24 cellular contexts compared by ENCODE assay signal in genomic region chr3:82002993-82003642, GRCh38.
DNase-seq lines count a peak whose midpoint lies in the region; ATAC-seq lines count a peak whose summit lies in the region.
"Had no signal": no experiment of that assay in that cellular context is flagged by ENCODE, and none has a peak within 500 bp of the region (broad histone marks: within the 10 kb centered on the region; RNA-seq: fewer than 3 reads in every experiment).

No MANE protein-coding gene starts in this region.

- H3K36me3 Mint-ChIP-seq in activated naive CD4-positive, alpha-beta T cell treated with anti-CD3 and anti-CD28 coated beads for 36 hours (ENCODE audit: low read depth): no peaks in the 10 kb centered on the region
- H3K36me3 Mint-ChIP-seq: activated naive CD4-positive, alpha-beta T cell treated with anti-CD3 and anti-CD28 coated beads, Interleukin-2, amount 10 ng/mL, durations not matched to agents 7 days and 5 days; naive thymus-derived CD4-positive, alpha-beta T cell; stimulated activated naive B cell treated with anti-CD40 and anti-IgM and Interleukin-4, amounts not matched to agents 10 μg/mL and 1 μg/mL and 100 μg/mL, for 72 hours had no signal

- no peaks in the 10 kb centered on the region for H3K4me1 Mint-ChIP-seq in activated naive CD4-positive, alpha-beta T cell treated with anti-CD3 and anti-CD28 coated beads for 36 hours (ENCODE audit: low read depth)
- H3K4me1 Mint-ChIP-seq: activated naive CD4-positive, alpha-beta T cell treated with anti-CD3 and anti-CD28 coated beads, Interleukin-2, amount 10 ng/mL, durations not matched to agents 7 days and 5 days; naive thymus-derived CD4-positive, alpha-beta T cell; stimulated activated naive B cell treated with anti-CD40 and anti-IgM and Interleukin-4, amounts not matched to agents 10 μg/mL and 1 μg/mL and 100 μg/mL, for 72 hours had no signal

- CTCF ChIA-PET in activated naive CD4-positive, alpha-beta T cell treated with anti-CD3 and anti-CD28 coated beads for 36 hours (lab: Charles Lee): no interaction called here

- peak; percentile 53 for ATAC-seq in GM21717 (IDR thresholded peaks at IDR 0.05; ENCODE audit: unreplicated experiment)
- ATAC-seq: activated T-cell treated with anti-CD3 and anti-CD28 coated beads, Interleukin-2, amount 50 U/mL, for 72 hours; K562; left ventricle myocardium superior; naive thymus-derived CD4-positive, alpha-beta T cell; stimulated activated naive B cell treated with anti-CD40 and anti-IgM and Interleukin-4, amounts not matched to agents 10 μg/mL and 1 μg/mL and 100 μg/mL, for 72 hours had no signal

- peak; percentile 26 for DNase-seq in NCI-H1105 treated with DMSO at 0.1 percent for 48 hours (lab: John Stamatoyannopoulos, UW)
- DNase-seq in NCI-H1105 (lab: John Stamatoyannopoulos, UW): no peak
- peak; percentile 29 for DNase-seq in NCI-H146 treated with DMSO at 0.1 percent for 48 hours (lab: John Stamatoyannopoulos, UW; ENCODE audit: unreplicated experiment)
- DNase-seq in putamen (ENCODE audit: low spot score): peak; percentile 2
- no peak for DNase-seq in KG1 (lab: John Stamatoyannopoulos, UW)
- no peak for DNase-seq in effector CD4-positive, alpha-beta T cell
- no peak for DNase-seq in activated naive CD4-positive, alpha-beta T cell treated with anti-CD3 and anti-CD28 coated beads for 36 hours
- DNase-seq: 8988T; activated CD4-positive, alpha-beta T cell treated with anti-CD3 and anti-CD28 coated beads, Interleukin-2, amount 50 U/mL, for 4 hours; activated naive CD4-positive, alpha-beta T cell treated with anti-CD3 and anti-CD28 coated beads, Interleukin-2, amount 10 ng/mL, durations not matched to agents 7 days and 5 days; activated T-cell treated with anti-CD3 and anti-CD28 coated beads, Interleukin-2, amount 50 U/mL, for 72 hours; amniotic stem cell; CD4-positive, alpha-beta T cell; EL; HFFc6; islet precursor cell; left ventricle myocardium superior; naive thymus-derived CD4-positive, alpha-beta T cell; NCI-H2171; NCI-H526; stimulated activated naive B cell treated with anti-CD40 and anti-IgM and Interleukin-4, amounts not matched to agents 10 μg/mL and 1 μg/mL and 100 μg/mL, for 72 hours; testis had no signal

- H3K4me3 Mint-ChIP-seq in activated naive CD4-positive, alpha-beta T cell treated with anti-CD3 and anti-CD28 coated beads for 36 hours: no peak overlapping the region
- H3K4me3 Mint-ChIP-seq: activated naive CD4-positive, alpha-beta T cell treated with anti-CD3 and anti-CD28 coated beads, Interleukin-2, amount 10 ng/mL, durations not matched to agents 7 days and 5 days; activated T-cell treated with anti-CD3 and anti-CD28 coated beads, Interleukin-2, amount 50 U/mL, for 72 hours; CD4-positive, alpha-beta T cell; HFFc6; naive thymus-derived CD4-positive, alpha-beta T cell; stimulated activated naive B cell treated with anti-CD40 and anti-IgM and Interleukin-4, amounts not matched to agents 10 μg/mL and 1 μg/mL and 100 μg/mL, for 72 hours had no signal

- H3K27ac Mint-ChIP-seq in activated naive CD4-positive, alpha-beta T cell treated with anti-CD3 and anti-CD28 coated beads for 36 hours: no peak overlapping the region
- H3K27ac Mint-ChIP-seq: activated naive CD4-positive, alpha-beta T cell treated with anti-CD3 and anti-CD28 coated beads, Interleukin-2, amount 10 ng/mL, durations not matched to agents 7 days and 5 days; activated T-cell treated with anti-CD3 and anti-CD28 coated beads, Interleukin-2, amount 50 U/mL, for 72 hours; CD4-positive, alpha-beta T cell; HFFc6; naive thymus-derived CD4-positive, alpha-beta T cell; stimulated activated naive B cell treated with anti-CD40 and anti-IgM and Interleukin-4, amounts not matched to agents 10 μg/mL and 1 μg/mL and 100 μg/mL, for 72 hours had no signal

- no peaks in the 10 kb centered on the region for H3K27me3 Mint-ChIP-seq in activated naive CD4-positive, alpha-beta T cell treated with anti-CD3 and anti-CD28 coated beads for 36 hours (ENCODE audit: low read depth)
- H3K27me3 Mint-ChIP-seq: activated naive CD4-positive, alpha-beta T cell treated with anti-CD3 and anti-CD28 coated beads, Interleukin-2, amount 10 ng/mL, durations not matched to agents 7 days and 5 days; CD4-positive, alpha-beta T cell; stimulated activated naive B cell treated with anti-CD40 and anti-IgM and Interleukin-4, amounts not matched to agents 10 μg/mL and 1 μg/mL and 100 μg/mL, for 72 hours had no signal

- no peaks in the 10 kb centered on the region for H3K9me3 Mint-ChIP-seq in activated naive CD4-positive, alpha-beta T cell treated with anti-CD3 and anti-CD28 coated beads for 36 hours
- H3K9me3 Mint-ChIP-seq: activated naive CD4-positive, alpha-beta T cell treated with anti-CD3 and anti-CD28 coated beads, Interleukin-2, amount 10 ng/mL, durations not matched to agents 7 days and 5 days had no signal

- intact Hi-C loops in activated naive CD4-positive, alpha-beta T cell treated with anti-CD3 and anti-CD28 coated beads for 36 hours (cut with micrococcal nuclease): no loop called here

Comparison
In these comparisons a context has a peak if more than half of its experiments do, and no peak if none do; other contexts are left out.
1. DNase-seq: peak in NCI-H1105 treated with DMSO at 0.1 percent for 48 hours (single experiment), NCI-H146 treated with DMSO at 0.1 percent for 48 hours (single experiment) and putamen (single experiment); none in NCI-H1105 (single experiment), KG1 (single experiment), effector CD4-positive, alpha-beta T cell (single experiment) and activated naive CD4-positive, alpha-beta T cell treated with anti-CD3 and anti-CD28 coated beads for 36 hours (single experiment).